30 cellular contexts compared by ENCODE assay signal in the genomic region with DNA sequence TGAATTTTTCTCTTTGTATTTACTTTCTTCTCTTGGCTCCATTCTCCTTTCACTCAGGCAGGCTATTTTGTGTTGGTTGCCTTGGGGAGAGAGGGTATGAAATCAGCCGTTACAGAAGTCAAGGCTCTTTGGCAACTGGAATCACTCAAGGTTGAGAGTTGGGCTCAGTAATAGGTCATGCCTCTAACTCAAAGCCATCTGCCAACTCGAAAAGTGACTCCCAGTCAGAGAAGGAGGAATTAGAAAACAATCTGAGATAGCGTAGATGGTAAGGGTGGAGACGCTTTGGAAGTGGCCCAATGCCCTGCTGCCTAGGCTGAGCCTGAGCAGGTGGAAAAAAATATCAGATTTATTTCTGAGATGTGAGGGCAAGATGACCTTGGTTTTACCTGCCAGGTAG.
"Had no signal": no experiment of that assay in that cellular context is flagged by ENCODE, and none has a peak within 500 bp of the region (broad histone marks: within the 10 kb centered on the region; RNA-seq: fewer than 3 reads in every experiment).

No MANE protein-coding gene starts in this region.

- H3K27me3 ChIP-seq: ascending aorta, body of pancreas, brain microvascular endothelial cell, breast epithelium, cardiac muscle cell had no signal

- H3K36me3 ChIP-seq: ascending aorta, brain microvascular endothelial cell, breast epithelium, cardiac muscle cell had no signal

- H3K4me3 ChIP-seq: ascending aorta, body of pancreas, breast epithelium, cardiac muscle cell had no signal

- DNase-seq: activated effector memory CD4-positive, alpha-beta T cell treated with anti-CD3 and anti-CD28 coated beads, Interleukin-2, amount 50 U/mL, for 16 hours; activated effector memory CD4-positive, alpha-beta T cell treated with Interleukin-2 at 50 U/mL for 16 hours; activated gamma-delta T cell; activated gamma-delta T cell treated with Interleukin-2 at 50 U/mL for 16 hours; activated naive CD4-positive, alpha-beta T cell; activated naive CD4-positive, alpha-beta T cell treated with anti-CD3 and anti-CD28 coated beads for 36 hours; activated naive CD4-positive, alpha-beta T cell treated with anti-CD3 and anti-CD28 coated beads, Interleukin-2, amount 10 ng/mL, durations not matched to agents 7 days and 5 days; activated naive CD4-positive, alpha-beta T cell treated with anti-CD3 and anti-CD28 coated beads, Interleukin-2, amount 50 U/mL, for 16 hours; activated naive CD4-positive, alpha-beta T cell treated with Interleukin-2 at 50 U/mL for 16 hours; activated naive CD8-positive, alpha-beta T cell treated with anti-CD3 and anti-CD28 coated beads for 36 hours; activated naive CD8-positive, alpha-beta T cell treated with anti-CD3 and anti-CD28 coated beads, Interleukin-2, amount 10 ng/mL, durations not matched to agents 7 days and 5 days; activated naive CD8-positive, alpha-beta T cell treated with anti-CD3 and anti-CD28 coated beads, Interleukin-2, amount 50 U/mL, for 24 hours; activated T-cell treated with anti-CD3 and anti-CD28 coated beads, Interleukin-2, amount 50 U/mL, for 1 hour; activated T-cell treated with anti-CD3 and anti-CD28 coated beads, Interleukin-2, amount 50 U/mL, for 24 hours; activated T-cell treated with anti-CD3 and anti-CD28 coated beads, Interleukin-2, amount 50 U/mL, for 4 hours; activated T-cell treated with anti-CD3 and anti-CD28 coated beads, Interleukin-2, amount 50 U/mL, for 48 hours; activated T-cell treated with anti-CD3 and anti-CD28 coated beads, Interleukin-2, amount 50 U/mL, for 72 hours; amniotic stem cell; amygdala; anterior cingulate cortex; aorta; body of pancreas; brain microvascular endothelial cell; caudate nucleus; central memory CD4-positive, alpha-beta T cell had no signal

- H3K4me1 ChIP-seq: ascending aorta, body of pancreas, breast epithelium had no signal

- H3K9me3 ChIP-seq: ascending aorta, body of pancreas, breast epithelium had no signal

- ATAC-seq: activated naive CD4-positive, alpha-beta T cell treated with anti-CD3 and anti-CD28 coated beads, Interleukin-2, amount 50 U/mL, for 72 hours; activated naive CD8-positive, alpha-beta T cell treated with anti-CD3 and anti-CD28 coated beads, Interleukin-2, amount 50 U/mL, for 24 hours; activated T-cell treated with anti-CD3 and anti-CD28 coated beads, Interleukin-2, amount 50 U/mL, for 4 hours; activated T-cell treated with anti-CD3 and anti-CD28 coated beads, Interleukin-2, amount 50 U/mL, for 72 hours; activated T-helper 17 cell treated with anti-CD3 and anti-CD28 coated beads, Interleukin-2, amount 50 U/mL, for 72 hours; body of pancreas had no signal

- H3K27ac ChIP-seq: ascending aorta, body of pancreas, brain microvascular endothelial cell, breast epithelium, cardiac muscle cell had no signal
